ENCODE assay signal across 22 cellular contexts in the genomic region with DNA sequence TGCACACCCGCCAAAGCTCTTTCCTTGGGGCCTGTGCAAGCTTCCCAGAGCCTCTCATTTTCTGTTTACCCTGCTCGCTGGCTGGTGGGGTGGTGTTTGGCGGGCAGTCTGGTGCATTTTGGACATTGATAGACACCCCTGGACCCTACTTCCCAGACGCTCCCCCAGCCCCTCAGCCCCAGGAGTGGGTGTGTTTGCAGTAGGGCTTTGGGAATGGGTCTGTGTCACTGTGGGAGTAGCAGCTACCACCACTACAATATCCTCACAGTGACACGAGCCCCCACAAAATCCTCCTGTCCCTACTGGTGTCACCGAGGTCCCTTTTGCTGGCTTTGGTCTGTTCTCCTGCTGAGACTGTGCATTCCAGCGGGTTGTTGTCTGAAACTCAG.
"Had no signal": no experiment of that assay in that cellular context is flagged by ENCODE, and none has a peak within 500 bp of the region (broad histone marks: within the 10 kb centered on the region; RNA-seq: fewer than 3 reads in every experiment).

No MANE protein-coding gene starts in this region.

- ATAC-seq: body of pancreas; naive thymus-derived CD4-positive, alpha-beta T cell; sciatic nerve; T-cell had no signal

- H3K27me3 ChIP-seq: adrenal gland, body of pancreas, colonic mucosa, suprapubic skin had no signal

- H3K9me3 Mint-ChIP-seq: activated naive CD8-positive, alpha-beta T cell treated with anti-CD3 and anti-CD28 coated beads for 36 hours; activated T-cell treated with anti-CD3 and anti-CD28 coated beads, Interleukin-2, amount 50 U/mL, for 72 hours; T-cell had no signal

- H3K27ac ChIP-seq: adrenal gland, body of pancreas, colonic mucosa, suprapubic skin, tibial artery had no signal

- H3K4me1 ChIP-seq: adrenal gland, body of pancreas, colonic mucosa, suprapubic skin, tibial artery had no signal

- H3K4me3 Mint-ChIP-seq: activated naive CD8-positive, alpha-beta T cell treated with anti-CD3 and anti-CD28 coated beads for 36 hours; activated T-cell treated with anti-CD3 and anti-CD28 coated beads, Interleukin-2, amount 50 U/mL, for 72 hours; mesothelial cell of epicardium; naive thymus-derived CD4-positive, alpha-beta T cell; T-cell had no signal

- H3K36me3 Mint-ChIP-seq: mesothelial cell of epicardium; naive thymus-derived CD4-positive, alpha-beta T cell; T-cell had no signal

- H3K4me1 Mint-ChIP-seq: mesothelial cell of epicardium had no signal

- H3K4me3 ChIP-seq: adrenal gland, body of pancreas, colonic mucosa, skin epidermis, suprapubic skin, tibial artery had no signal

- H3K27ac Mint-ChIP-seq: activated naive CD8-positive, alpha-beta T cell treated with anti-CD3 and anti-CD28 coated beads for 36 hours; activated T-cell treated with anti-CD3 and anti-CD28 coated beads, Interleukin-2, amount 50 U/mL, for 72 hours; mesothelial cell of epicardium; naive thymus-derived CD4-positive, alpha-beta T cell; T-cell had no signal

- DNase-seq: activated CD4-positive, alpha-beta T cell treated with anti-CD3 and anti-CD28 coated beads for 4 hours; activated CD4-positive, alpha-beta T cell treated with anti-CD3 and anti-CD28 coated beads, Interleukin-2, amount 50 U/mL, for 4 hours; activated effector memory CD4-positive, alpha-beta T cell treated with Interleukin-2 at 50 U/mL for 16 hours; activated naive CD4-positive, alpha-beta T cell treated with Interleukin-2 at 50 U/mL for 16 hours; activated naive CD8-positive, alpha-beta T cell treated with anti-CD3 and anti-CD28 coated beads for 36 hours; activated T-cell treated with anti-CD3 and anti-CD28 coated beads for 4 hours; adrenal gland; body of pancreas; colonic mucosa; effector CD8-positive, alpha-beta T cell; mammary epithelial cell; naive thymus-derived CD4-positive, alpha-beta T cell; stimulated activated CD4-positive, alpha-beta T cell treated with anti-CD3 and anti-CD28 coated beads, Interleukin-4, amount 100 ng/mL, for 24 hours; stimulated activated CD8-positive, alpha-beta memory T cell treated with anti-CD3 and anti-CD28 coated beads, Interleukin-4, amount 100 ng/mL, for 48 hours; stimulated activated naive CD4-positive, alpha-beta T cell; T-cell had no signal
